Comparison of ENCODE assay signal across 14 cellular contexts in the genomic region with DNA sequence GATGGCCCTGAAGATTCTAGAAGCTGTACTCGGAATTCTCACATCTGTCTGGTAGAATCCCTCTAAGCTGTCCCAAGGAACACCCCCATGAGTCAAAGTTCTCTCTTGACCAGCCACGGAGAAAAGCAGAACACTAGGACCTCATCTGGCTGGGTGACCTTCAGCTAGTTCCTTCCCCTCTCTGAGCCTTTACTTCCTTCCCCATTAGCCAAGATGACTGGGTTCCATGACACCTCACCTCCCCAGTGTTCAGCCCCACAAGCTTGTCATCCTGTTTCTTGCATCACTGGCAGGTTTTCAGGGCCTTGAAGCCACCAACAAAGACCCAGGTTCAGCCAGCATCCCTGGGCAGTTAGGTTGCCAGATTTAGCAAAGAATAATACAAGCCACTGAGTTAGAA. TPM values are rescaled to one million over a fixed set of nuclear protein-coding genes. Genes with fewer than 3 reads are reported as not detected.
A peak's percentile ranks its signal among the peaks of the same experiment; 100 is the strongest.
DNase-seq lines count a peak whose midpoint lies in the region; ATAC-seq and TF ChIP-seq lines count a peak whose summit lies in the region.
"Had no signal": no experiment of that assay in that cellular context is flagged by ENCODE, and none has a peak within 500 bp of the region (broad histone marks: within the 10 kb centered on the region; RNA-seq: fewer than 3 reads in every experiment).

No MANE protein-coding gene starts in this region.

- H3K4me3 ChIP-seq in lower lobe of right lung: no peak overlapping the region
- no peak overlapping the region for H3K4me3 ChIP-seq in suprapubic skin
- H3K4me3 ChIP-seq: BLaER1 treated with 17β-estradiol and CSF1 and Interleukin-3, amounts not matched to agents 10 nM and 100 nM; GM23248 had no signal

- intact Hi-C loops in lower lobe of right lung (cut with DNase I): no loop called here

- POLR2A ChIA-PET in WTC11 (lab: Charles Lee): no interaction called here

- H3K4me3 Mint-ChIP-seq in stimulated activated memory B cell treated with anti-CD40 and anti-IgM and Interleukin-4, amounts not matched to agents 10 μg/mL and 1 μg/mL and 100 μg/mL, for 72 hours: no peak overlapping the region
- H3K4me3 Mint-ChIP-seq in WTC11: no peak overlapping the region
- H3K4me3 Mint-ChIP-seq: CD4-positive, alpha-beta memory T cell had no signal

- H3K27me3 ChIP-seq in lower lobe of right lung (ENCODE audit: low read depth) (no peaks in the 10 kb centered on the region), suprapubic skin (no peaks in the 10 kb centered on the region)
- H3K27me3 ChIP-seq: BLaER1 treated with 17β-estradiol and CSF1 and Interleukin-3, amounts not matched to agents 10 nM and 100 nM had no signal

- peak; percentile 41 to 46 for ATAC-seq in lower lobe of right lung
- ATAC-seq in stimulated activated memory B cell treated with anti-CD40 and anti-IgM and Interleukin-4, amounts not matched to agents 10 μg/mL and 1 μg/mL and 100 μg/mL, for 72 hours: no peak
- no peak for ATAC-seq in WTC11
- ATAC-seq: HCT116 had no signal

- TF ChIP-seq CTCF in lower lobe of right lung (IDR thresholded peaks at IDR 0.05) (no peak), suprapubic skin (IDR thresholded peaks at IDR 0.05) (no peak), WTC11 (IDR thresholded peaks at IDR 0.05) (no peak)

- TF ChIP-seq EP300 in suprapubic skin (IDR thresholded peaks at IDR 0.05): no peak

- TF ChIP-seq POLR2A in suprapubic skin (IDR thresholded peaks at IDR 0.05): no peak

- CTCF ChIA-PET in WTC11 (lab: Charles Lee): no interaction called here

- H3K27me3 Mint-ChIP-seq in stimulated activated memory B cell treated with anti-CD40 and anti-IgM and Interleukin-4, amounts not matched to agents 10 μg/mL and 1 μg/mL and 100 μg/mL, for 72 hours: peaks cover 24% of the 10 kb centered on the region
- H3K27me3 Mint-ChIP-seq in WTC11 (ENCODE audit: low read depth): peaks cover 2% of the 10 kb centered on the region; the same call in 1 of the 2 replicates

- DNase-seq in CD1c-positive myeloid dendritic cell (ENCODE audit: extremely low spot score) (peak; percentile 49), SKM-1 (lab: John Stamatoyannopoulos, UW; ENCODE audit: unreplicated experiment) (peak; percentile 45), lower lobe of right lung (no peak), suprapubic skin (ENCODE audit: low spot score in 2 of 2) (peak; percentile 12 to 14), SHP77 (lab: John Stamatoyannopoulos, UW) (no peak), WTC11 (ENCODE audit: low spot score) (no peak)
- DNase-seq: AML-193; CD4-positive, alpha-beta memory T cell; DMS79; GM23248; IMR-90 had no signal

- H3K36me3 ChIP-seq in lower lobe of right lung (no peaks in the 10 kb centered on the region), suprapubic skin (no peaks in the 10 kb centered on the region)
- H3K36me3 ChIP-seq: BLaER1 treated with 17β-estradiol and CSF1 and Interleukin-3, amounts not matched to agents 10 nM and 100 nM had no signal

- no peak overlapping the region for H3K27ac Mint-ChIP-seq in stimulated activated memory B cell treated with anti-CD40 and anti-IgM and Interleukin-4, amounts not matched to agents 10 μg/mL and 1 μg/mL and 100 μg/mL, for 72 hours
- H3K27ac Mint-ChIP-seq in WTC11: no peak overlapping the region

- 79% methylated on average over 2 of the region's 2 CpGs for WGBS in suprapubic skin

- H3K36me3 Mint-ChIP-seq in stimulated activated memory B cell treated with anti-CD40 and anti-IgM and Interleukin-4, amounts not matched to agents 10 μg/mL and 1 μg/mL and 100 μg/mL, for 72 hours: no peaks in the 10 kb centered on the region
- no peaks in the 10 kb centered on the region for H3K36me3 Mint-ChIP-seq in WTC11
- H3K36me3 Mint-ChIP-seq: CD4-positive, alpha-beta memory T cell had no signal

- H3K4me1 ChIP-seq in lower lobe of right lung: peaks cover 11% of the 10 kb centered on the region
- peaks cover 6% of the 10 kb centered on the region for H3K4me1 ChIP-seq in suprapubic skin

- H3K4me1 Mint-ChIP-seq in stimulated activated memory B cell treated with anti-CD40 and anti-IgM and Interleukin-4, amounts not matched to agents 10 μg/mL and 1 μg/mL and 100 μg/mL, for 72 hours: no peaks in the 10 kb centered on the region
- peaks cover 3% of the 10 kb centered on the region for H3K4me1 Mint-ChIP-seq in WTC11
- H3K4me1 Mint-ChIP-seq: CD4-positive, alpha-beta memory T cell had no signal

- H3K27ac ChIP-seq in lower lobe of right lung (no peak overlapping the region), suprapubic skin (no peak overlapping the region)
- H3K27ac ChIP-seq: BLaER1 treated with 17β-estradiol and CSF1 and Interleukin-3, amounts not matched to agents 10 nM and 100 nM; GM23248 had no signal

- peaks cover 6% of the 10 kb centered on the region for H3K9me3 Mint-ChIP-seq in stimulated activated memory B cell treated with anti-CD40 and anti-IgM and Interleukin-4, amounts not matched to agents 10 μg/mL and 1 μg/mL and 100 μg/mL, for 72 hours
- no peaks in the 10 kb centered on the region for H3K9me3 Mint-ChIP-seq in WTC11

- H3K9me3 ChIP-seq in lower lobe of right lung (no peaks in the 10 kb centered on the region), suprapubic skin (no peaks in the 10 kb centered on the region)
- H3K9me3 ChIP-seq: BLaER1 treated with 17β-estradiol and CSF1 and Interleukin-3, amounts not matched to agents 10 nM and 100 nM had no signal

TF ChIP-seq in WTC11, 78 proteins besides CTCF, POLR2A, EP300 and RAD21 (continues in another document):
- TF ChIP-seq ESRRA (CRISPR knock-in tag; IDR thresholded peaks at IDR 0.05; ENCODE audit: borderline replicate concordance) (no peak), ATF2 (CRISPR knock-in tag; IDR thresholded peaks at IDR 0.05; ENCODE audit: borderline replicate concordance, low read depth) (no peak), ZNF317 (CRISPR knock-in tag; IDR thresholded peaks at IDR 0.05; ENCODE audit: borderline replicate concordance, low read depth) (no peak), NR2C2 (CRISPR knock-in tag; IDR thresholded peaks at IDR 0.05) (no peak), ZNF396 (CRISPR knock-in tag; IDR thresholded peaks at IDR 0.05; ENCODE audit: borderline replicate concordance) (no peak)
- TF ChIP-seq, protein P1, sequence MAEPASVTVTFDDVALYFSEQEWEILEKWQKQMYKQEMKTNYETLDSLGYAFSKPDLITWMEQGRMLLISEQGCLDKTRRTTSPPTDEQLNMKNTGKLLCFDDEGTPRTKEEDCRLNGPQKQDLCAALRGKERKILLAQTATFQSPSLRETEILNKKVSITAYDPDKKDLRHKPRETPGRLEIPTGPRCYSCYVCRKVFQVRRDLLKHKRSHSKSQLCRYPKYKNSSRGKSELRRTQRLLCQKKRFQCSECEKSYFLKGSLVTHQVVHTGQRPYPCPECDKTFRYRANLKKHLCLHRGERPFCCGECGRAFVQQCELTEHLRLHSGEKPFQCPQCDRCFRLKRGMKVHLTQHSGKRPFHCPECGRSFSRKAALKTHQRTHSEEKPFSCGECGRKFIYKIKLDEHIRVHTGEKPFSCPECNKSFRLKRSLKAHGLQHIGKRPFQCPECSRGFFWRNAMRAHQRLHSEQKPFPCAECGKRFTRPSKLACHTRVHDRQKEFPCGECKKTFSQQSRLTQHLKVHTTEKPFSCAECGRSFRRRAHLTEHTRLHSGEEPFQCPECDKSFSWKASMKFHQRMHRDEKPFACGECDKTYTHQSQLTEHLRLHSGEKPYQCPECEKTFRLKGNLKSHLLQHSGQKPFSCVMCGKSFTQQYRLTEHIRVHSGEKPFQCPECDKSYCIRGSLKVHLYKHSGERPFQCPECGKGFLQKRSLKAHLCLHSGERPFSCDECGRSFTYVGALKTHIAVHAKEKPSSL (CRISPR knock-in tag; conservative IDR thresholded peaks at IDR 0.05): no peak
- TF ChIP-seq, protein P2, sequence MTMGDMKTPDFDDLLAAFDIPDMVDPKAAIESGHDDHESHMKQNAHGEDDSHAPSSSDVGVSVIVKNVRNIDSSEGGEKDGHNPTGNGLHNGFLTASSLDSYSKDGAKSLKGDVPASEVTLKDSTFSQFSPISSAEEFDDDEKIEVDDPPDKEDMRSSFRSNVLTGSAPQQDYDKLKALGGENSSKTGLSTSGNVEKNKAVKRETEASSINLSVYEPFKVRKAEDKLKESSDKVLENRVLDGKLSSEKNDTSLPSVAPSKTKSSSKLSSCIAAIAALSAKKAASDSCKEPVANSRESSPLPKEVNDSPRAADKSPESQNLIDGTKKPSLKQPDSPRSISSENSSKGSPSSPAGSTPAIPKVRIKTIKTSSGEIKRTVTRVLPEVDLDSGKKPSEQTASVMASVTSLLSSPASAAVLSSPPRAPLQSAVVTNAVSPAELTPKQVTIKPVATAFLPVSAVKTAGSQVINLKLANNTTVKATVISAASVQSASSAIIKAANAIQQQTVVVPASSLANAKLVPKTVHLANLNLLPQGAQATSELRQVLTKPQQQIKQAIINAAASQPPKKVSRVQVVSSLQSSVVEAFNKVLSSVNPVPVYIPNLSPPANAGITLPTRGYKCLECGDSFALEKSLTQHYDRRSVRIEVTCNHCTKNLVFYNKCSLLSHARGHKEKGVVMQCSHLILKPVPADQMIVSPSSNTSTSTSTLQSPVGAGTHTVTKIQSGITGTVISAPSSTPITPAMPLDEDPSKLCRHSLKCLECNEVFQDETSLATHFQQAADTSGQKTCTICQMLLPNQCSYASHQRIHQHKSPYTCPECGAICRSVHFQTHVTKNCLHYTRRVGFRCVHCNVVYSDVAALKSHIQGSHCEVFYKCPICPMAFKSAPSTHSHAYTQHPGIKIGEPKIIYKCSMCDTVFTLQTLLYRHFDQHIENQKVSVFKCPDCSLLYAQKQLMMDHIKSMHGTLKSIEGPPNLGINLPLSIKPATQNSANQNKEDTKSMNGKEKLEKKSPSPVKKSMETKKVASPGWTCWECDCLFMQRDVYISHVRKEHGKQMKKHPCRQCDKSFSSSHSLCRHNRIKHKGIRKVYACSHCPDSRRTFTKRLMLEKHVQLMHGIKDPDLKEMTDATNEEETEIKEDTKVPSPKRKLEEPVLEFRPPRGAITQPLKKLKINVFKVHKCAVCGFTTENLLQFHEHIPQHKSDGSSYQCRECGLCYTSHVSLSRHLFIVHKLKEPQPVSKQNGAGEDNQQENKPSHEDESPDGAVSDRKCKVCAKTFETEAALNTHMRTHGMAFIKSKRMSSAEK (CRISPR knock-in tag; IDR thresholded peaks at IDR 0.05; ENCODE audit: borderline replicate concordance): no peak

RNA-seq across cellular contexts. Expression of gene MAFB, which starts 47.8 kb away (rescaled TPM):
- total RNA-seq in lower lobe of right lung (63.3 TPM), suprapubic skin (10 to 100 TPM; 25.7 to 89.4 (median 69.2) TPM), WTC11 (2021) (5.3 to 6.7 TPM (median 6.5 TPM) in 3 replicates)
- total RNA-seq: IMR-90 had no signal

Comparison
In these comparisons a context has a peak if more than half of its experiments do, and no peak if none do; other contexts are left out.
1. DNase-seq: peak in CD1c-positive myeloid dendritic cell (single experiment), SKM-1 (single experiment) and suprapubic skin (2 of 2); none in lower lobe of right lung (single experiment), SHP77 (0 of 2) and WTC11 (single experiment).
2. ATAC-seq: peak in lower lobe of right lung (2 of 2); none in stimulated activated memory B cell treated with anti-CD40 and anti-IgM and Interleukin-4, amounts not matched to agents 10 μg/mL and 1 μg/mL and 100 μg/mL, for 72 hours (single experiment) and WTC11 (single experiment).